1 cellular context compared by ENCODE assay signal in genomic region chr9:131394464-131395026, GRCh38.
A peak's percentile ranks its signal among the peaks of the same experiment; 100 is the strongest.
TF ChIP-seq lines count a peak whose summit lies in the region.

No MANE protein-coding gene starts in this region.

TF ChIP-seq in GM12878, 131 proteins besides CTCF, POLR2A, EP300 and RAD21 (continued from another document and continues in another):
- TF ChIP-seq, protein P1, sequence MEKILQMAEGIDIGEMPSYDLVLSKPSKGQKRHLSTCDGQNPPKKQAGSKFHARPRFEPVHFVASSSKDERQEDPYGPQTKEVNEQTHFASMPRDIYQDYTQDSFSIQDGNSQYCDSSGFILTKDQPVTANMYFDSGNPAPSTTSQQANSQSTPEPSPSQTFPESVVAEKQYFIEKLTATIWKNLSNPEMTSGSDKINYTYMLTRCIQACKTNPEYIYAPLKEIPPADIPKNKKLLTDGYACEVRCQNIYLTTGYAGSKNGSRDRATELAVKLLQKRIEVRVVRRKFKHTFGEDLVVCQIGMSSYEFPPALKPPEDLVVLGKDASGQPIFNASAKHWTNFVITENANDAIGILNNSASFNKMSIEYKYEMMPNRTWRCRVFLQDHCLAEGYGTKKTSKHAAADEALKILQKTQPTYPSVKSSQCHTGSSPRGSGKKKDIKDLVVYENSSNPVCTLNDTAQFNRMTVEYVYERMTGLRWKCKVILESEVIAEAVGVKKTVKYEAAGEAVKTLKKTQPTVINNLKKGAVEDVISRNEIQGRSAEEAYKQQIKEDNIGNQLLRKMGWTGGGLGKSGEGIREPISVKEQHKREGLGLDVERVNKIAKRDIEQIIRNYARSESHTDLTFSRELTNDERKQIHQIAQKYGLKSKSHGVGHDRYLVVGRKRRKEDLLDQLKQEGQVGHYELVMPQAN (conservative IDR thresholded peaks at IDR 0.05) = peak; percentile 47
- TF ChIP-seq MYC (IDR thresholded peaks at IDR 0.05; ENCODE audit: insufficient read depth, insufficient read length, insufficient replicate concordance, low read length, severe bottlenecking) = no peak
- TF ChIP-seq ETV6 (conservative IDR thresholded peaks at IDR 0.05 in 1 of 2, IDR thresholded peaks at IDR 0.05 in 1 of 2; ENCODE audit: borderline replicate concordance in 1 of 2, low read depth in 1 of 2) = no peak
- TF ChIP-seq SMARCA5 (IDR thresholded peaks at IDR 0.05) = 0 out of 2 replicates have a peak, but pooled peaks have one; percentile 37
- no peak for TF ChIP-seq MYB (IDR thresholded peaks at IDR 0.05; ENCODE audit: borderline replicate concordance, low read depth, low read length)
- no peak for TF ChIP-seq ASH2L (IDR thresholded peaks at IDR 0.05; ENCODE audit: borderline replicate concordance, low read depth)
- no peak for TF ChIP-seq JUND (IDR thresholded peaks at IDR 0.05; ENCODE audit: low read depth, low read length)
- peak; percentile 52 for TF ChIP-seq KLF5 (IDR thresholded peaks at IDR 0.05; ENCODE audit: partially characterized antibody)
- no peak for TF ChIP-seq ELK1 (IDR thresholded peaks at IDR 0.05; ENCODE audit: low read depth, low read length)
- no peak for TF ChIP-seq FOS (IDR thresholded peaks at IDR 0.05; ENCODE audit: borderline replicate concordance, extremely low read depth, insufficient read length)
- TF ChIP-seq RAD51 (IDR thresholded peaks at IDR 0.05) = no peak
- TF ChIP-seq SMAD1 (IDR thresholded peaks at IDR 0.05; ENCODE audit: low read depth, partially characterized antibody) = no peak
- TF ChIP-seq DPF2 (IDR thresholded peaks at IDR 0.05) = peak; percentile 43; the same call in 1 of the 2 replicates
- TF ChIP-seq, protein P2, sequence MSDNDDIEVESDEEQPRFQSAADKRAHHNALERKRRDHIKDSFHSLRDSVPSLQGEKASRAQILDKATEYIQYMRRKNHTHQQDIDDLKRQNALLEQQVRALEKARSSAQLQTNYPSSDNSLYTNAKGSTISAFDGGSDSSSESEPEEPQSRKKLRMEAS (IDR thresholded peaks at IDR 0.05; ENCODE audit: low read depth, low read length) = no peak
- TF ChIP-seq SIN3A (IDR thresholded peaks at IDR 0.05; ENCODE audit: low read depth, low read length) = no peak
- TF ChIP-seq, protein P3, sequence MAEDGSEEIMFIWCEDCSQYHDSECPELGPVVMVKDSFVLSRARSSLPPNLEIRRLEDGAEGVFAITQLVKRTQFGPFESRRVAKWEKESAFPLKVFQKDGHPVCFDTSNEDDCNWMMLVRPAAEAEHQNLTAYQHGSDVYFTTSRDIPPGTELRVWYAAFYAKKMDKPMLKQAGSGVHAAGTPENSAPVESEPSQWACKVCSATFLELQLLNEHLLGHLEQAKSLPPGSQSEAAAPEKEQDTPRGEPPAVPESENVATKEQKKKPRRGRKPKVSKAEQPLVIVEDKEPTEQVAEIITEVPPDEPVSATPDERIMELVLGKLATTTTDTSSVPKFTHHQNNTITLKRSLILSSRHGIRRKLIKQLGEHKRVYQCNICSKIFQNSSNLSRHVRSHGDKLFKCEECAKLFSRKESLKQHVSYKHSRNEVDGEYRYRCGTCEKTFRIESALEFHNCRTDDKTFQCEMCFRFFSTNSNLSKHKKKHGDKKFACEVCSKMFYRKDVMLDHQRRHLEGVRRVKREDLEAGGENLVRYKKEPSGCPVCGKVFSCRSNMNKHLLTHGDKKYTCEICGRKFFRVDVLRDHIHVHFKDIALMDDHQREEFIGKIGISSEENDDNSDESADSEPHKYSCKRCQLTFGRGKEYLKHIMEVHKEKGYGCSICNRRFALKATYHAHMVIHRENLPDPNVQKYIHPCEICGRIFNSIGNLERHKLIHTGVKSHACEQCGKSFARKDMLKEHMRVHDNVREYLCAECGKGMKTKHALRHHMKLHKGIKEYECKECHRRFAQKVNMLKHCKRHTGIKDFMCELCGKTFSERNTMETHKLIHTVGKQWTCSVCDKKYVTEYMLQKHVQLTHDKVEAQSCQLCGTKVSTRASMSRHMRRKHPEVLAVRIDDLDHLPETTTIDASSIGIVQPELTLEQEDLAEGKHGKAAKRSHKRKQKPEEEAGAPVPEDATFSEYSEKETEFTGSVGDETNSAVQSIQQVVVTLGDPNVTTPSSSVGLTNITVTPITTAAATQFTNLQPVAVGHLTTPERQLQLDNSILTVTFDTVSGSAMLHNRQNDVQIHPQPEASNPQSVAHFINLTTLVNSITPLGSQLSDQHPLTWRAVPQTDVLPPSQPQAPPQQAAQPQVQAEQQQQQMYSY (CRISPR knock-in tag; IDR thresholded peaks at IDR 0.05) = no peak
- TF ChIP-seq CBX3 (IDR thresholded peaks at IDR 0.05; ENCODE audit: borderline replicate concordance, low read depth) = no peak
- 0 out of 2 replicates have a peak, but pooled peaks have one; percentile 2 for TF ChIP-seq CBX5 (IDR thresholded peaks at IDR 0.05; ENCODE audit: low read depth)
- TF ChIP-seq CHD4 (IDR thresholded peaks at IDR 0.05) = no peak
- TF ChIP-seq HCFC1 (IDR thresholded peaks at IDR 0.05; ENCODE audit: low read length) = no peak
- TF ChIP-seq ESRRA (IDR thresholded peaks at IDR 0.05; ENCODE audit: low read length) = no peak
- TF ChIP-seq E2F4 (IDR thresholded peaks at IDR 0.05; ENCODE audit: low read depth, low read length) = no peak
- TF ChIP-seq TCF7 (IDR thresholded peaks at IDR 0.05; ENCODE audit: borderline replicate concordance) = no peak
- TF ChIP-seq POLR2AphosphoS5 (IDR thresholded peaks at IDR 0.05; ENCODE audit: low read length) = no peak
- no peak for TF ChIP-seq ZNF274 (IDR thresholded peaks at IDR 0.05; ENCODE audit: insufficient read depth, insufficient read length)
- no peak for TF ChIP-seq NBN (IDR thresholded peaks at IDR 0.05)
- TF ChIP-seq MEF2B (IDR thresholded peaks at IDR 0.05; ENCODE audit: partially characterized antibody, poor library complexity, severe bottlenecking) = no peak
- TF ChIP-seq ZNF687 (IDR thresholded peaks at IDR 0.05) = no peak
- TF ChIP-seq TCF3 (IDR thresholded peaks at IDR 0.05; ENCODE audit: borderline replicate concordance, insufficient read depth, low read depth, low read length) = no peak
- TF ChIP-seq TARDBP (IDR thresholded peaks at IDR 0.05; ENCODE audit: borderline replicate concordance) = no peak
- TF ChIP-seq REST (IDR thresholded peaks at IDR 0.05; ENCODE audit: low read depth, low read length) = no peak
- TF ChIP-seq SP1 (IDR thresholded peaks at IDR 0.05; ENCODE audit: low read depth, low read length) = no peak
- no peak for TF ChIP-seq CEBPZ (IDR thresholded peaks at IDR 0.05; ENCODE audit: low read depth, low read length)
- TF ChIP-seq FOXM1 (IDR thresholded peaks at IDR 0.05; ENCODE audit: low read depth, low read length) = no peak
- no peak for TF ChIP-seq ZNF384 (IDR thresholded peaks at IDR 0.05; ENCODE audit: borderline replicate concordance, low read depth, low read length)
- TF ChIP-seq SMAD5 (IDR thresholded peaks at IDR 0.05; ENCODE audit: low read depth) = no peak
- no peak for TF ChIP-seq FOXK2 (IDR thresholded peaks at IDR 0.05)
- no peak for TF ChIP-seq RELB (IDR thresholded peaks at IDR 0.05; ENCODE audit: low read depth)
- no peak for TF ChIP-seq IRF4 (IDR thresholded peaks at IDR 0.05; ENCODE audit: low read depth, low read length)
- TF ChIP-seq TCF12 (IDR thresholded peaks at IDR 0.05; ENCODE audit: low read depth, low read length) = no peak
- TF ChIP-seq ZSCAN29 (IDR thresholded peaks at IDR 0.05) = no peak
- TF ChIP-seq GATAD2B (conservative IDR thresholded peaks at IDR 0.05; ENCODE audit: low read depth) = peak; percentile 58; the same call in 1 of the 2 replicates
